In genomic region chr7:51298912-51299311, GRCh38 we compare ENCODE assay signal across 16 cellular contexts. TPM values are rescaled to one million over a fixed set of nuclear protein-coding genes. Genes with fewer than 3 reads are reported as not detected.
A peak's percentile ranks its signal among the peaks of the same experiment; 100 is the strongest.
DNase-seq lines count a peak whose midpoint lies in the region; FAIRE-seq and TF ChIP-seq lines count a peak whose summit lies in the region.
"Had no signal": no experiment of that assay in that cellular context is flagged by ENCODE, and none has a peak within 500 bp of the region (broad histone marks: within the 10 kb centered on the region; RNA-seq: fewer than 3 reads in every experiment).

No MANE protein-coding gene starts in this region.

- H3K4me3 ChIP-seq in dorsolateral prefrontal cortex (no peak overlapping the region), neuronal stem cell (ENCODE audit: low read length in 2 of 2) (no peak overlapping the region), small intestine (ENCODE audit: low read depth in 1 of 2, low read length in 2 of 2) (no peak overlapping the region)
- H3K4me3 ChIP-seq: A549, GM12878 had no signal

- peak overlapping the region; percentile 11 for H3K27ac ChIP-seq in angular gyrus (ENCODE audit: low read depth, low read length)
- peak overlapping the region; percentile 12 to 100 (median 98) for H3K27ac ChIP-seq in dorsolateral prefrontal cortex
- H3K27ac ChIP-seq in neuronal stem cell (replicated peaks; ENCODE audit: low read length): no peak overlapping the region
- no peak overlapping the region for H3K27ac ChIP-seq in small intestine (ENCODE audit: low read depth in 1 of 2, low read length in 1 of 2)
- H3K27ac ChIP-seq: A549, C4-2B had no signal

- H4K8ac ChIP-seq in neuronal stem cell (ENCODE audit: low read depth, low read length): no peak overlapping the region

- H3K9me3 ChIP-seq in neuronal stem cell (replicated peaks in 1 of 2; ENCODE audit: control insufficient read depth in 2 of 2, insufficient read depth in 1 of 2, low read depth in 1 of 2, low read length in 2 of 2) (no peaks in the 10 kb centered on the region), small intestine (ENCODE audit: control insufficient read depth, low read depth) (no peaks in the 10 kb centered on the region)
- H3K9me3 ChIP-seq: A549, BE2C had no signal

- H3K23ac ChIP-seq in neuronal stem cell (ENCODE audit: low read depth, low read length, poor library complexity): peak overlapping the region; percentile 34

- H3K4me1 ChIP-seq in neuronal stem cell (ENCODE audit: control insufficient read depth in 2 of 2, insufficient read depth in 1 of 2, low read depth in 1 of 2, low read length in 2 of 2): peaks cover 0 to 3% of the 10 kb centered on the region in 2 donors
- H3K4me1 ChIP-seq in small intestine (ENCODE audit: control insufficient read depth in 2 of 2, insufficient read depth in 1 of 2, low read depth in 1 of 2, low read length in 1 of 2): peaks cover 0 to 2% of the 10 kb centered on the region in 2 donors
- H3K4me1 ChIP-seq: BE2C had no signal

- FAIRE-seq in urothelium cell line (lab: Jason Lieb, UNC) (peak; percentile 13), small intestine (lab: Jason Lieb, UNC) (no peak)
- FAIRE-seq: A549, GM12878 had no signal

- no peak for TF ChIP-seq CTCF in dorsolateral prefrontal cortex (IDR thresholded peaks at IDR 0.05 in 54 of 56, conservative IDR thresholded peaks at IDR 0.05 in 2 of 56; ENCODE audit: low read depth in 1 of 56, partially characterized antibody in 56 of 56)
- no peak for TF ChIP-seq CTCF in GM13976 (IDR thresholded peaks at IDR 0.05; ENCODE audit: borderline replicate concordance, control extremely low read depth, extremely low read depth, insufficient read depth, missing control alignments)

- H3K4ac ChIP-seq in neuronal stem cell (ENCODE audit: low read length): no peak overlapping the region

- no CpG with 5 or more reads among the region's 5 CpGs for WGBS in neuronal stem cell (ENCODE audit: extremely low coverage in 2 of 2, insufficient read length in 2 of 2, insufficient replicate concordance in 1 of 2), 2 donors
- 86 to 92% (median 90%) methylated on average over 5 of the region's 5 CpGs for WGBS in small intestine, 3 donors

- H3K18ac ChIP-seq in neuronal stem cell (ENCODE audit: low read length): peak overlapping the region; percentile 7

- H2AK5ac ChIP-seq in neuronal stem cell (ENCODE audit: low read depth, low read length): no peak overlapping the region

- no peak overlapping the region for H3K9ac ChIP-seq in neuronal stem cell (ENCODE audit: low read depth, low read length, poor library complexity)

- intact Hi-C loops in dorsolateral prefrontal cortex (cut with DNase I): no loop called here

- H2BK15ac ChIP-seq in neuronal stem cell (ENCODE audit: low read length): no peak overlapping the region

- H3K14ac ChIP-seq in neuronal stem cell (ENCODE audit: low read length): no peak overlapping the region

- DNase-seq in dorsolateral prefrontal cortex (no peak), neuronal stem cell (ENCODE audit: low spot score) (no peak), urothelium cell line (ENCODE audit: low spot score) (no peak), small intestine (no peak), GM13976 (ENCODE audit: low spot score) (no peak), UCSD-AML1 (lab: John Stamatoyannopoulos, UW; ENCODE audit: unreplicated experiment) (no peak)
- DNase-seq: BE2C; CD4-positive, alpha-beta memory T cell; DMS79; GOT3; IMR-90 had no signal

- H3K27me3 ChIP-seq in dorsolateral prefrontal cortex: no peaks in the 10 kb centered on the region
- H3K27me3 ChIP-seq in neuronal stem cell (ENCODE audit: control insufficient read depth in 3 of 3, insufficient read depth in 3 of 3, low read depth in 1 of 3, low read length in 3 of 3): no peaks in the 10 kb centered on the region
- no peaks in the 10 kb centered on the region for H3K27me3 ChIP-seq in small intestine (ENCODE audit: control insufficient read depth in 2 of 2, insufficient read depth in 2 of 2, low read length in 2 of 2)

- no peak overlapping the region for H2AFZ ChIP-seq in neuronal stem cell (ENCODE audit: low read length)

- no peak overlapping the region for H2BK120ac ChIP-seq in neuronal stem cell (ENCODE audit: low read depth, low read length)

- no peaks in the 10 kb centered on the region for H3K79me1 ChIP-seq in neuronal stem cell (ENCODE audit: low read depth, low read length)

- no peak overlapping the region for H3K4me2 ChIP-seq in neuronal stem cell (ENCODE audit: insufficient read depth, low read length, poor library complexity, severe bottlenecking)
- H3K4me2 ChIP-seq: A549 had no signal

- H4K91ac ChIP-seq in neuronal stem cell (ENCODE audit: low read depth, low read length, poor library complexity): no peak overlapping the region

- in situ Hi-C loops in GM13976 (cut with MboI; ENCODE audit: low sequenced_read_pairs, unreplicated experiment): no loop called here

- H3K36me3 ChIP-seq in neuronal stem cell (replicated peaks in 1 of 2; ENCODE audit: control insufficient read depth in 2 of 2, insufficient read depth in 2 of 2, low read length in 2 of 2) (no peaks in the 10 kb centered on the region), small intestine (ENCODE audit: control insufficient read depth in 2 of 2, insufficient read depth in 2 of 2, low read length in 2 of 2) (no peaks in the 10 kb centered on the region)
- H3K36me3 ChIP-seq: BE2C had no signal

- no peak overlapping the region for H2BK5ac ChIP-seq in neuronal stem cell (ENCODE audit: low read length)

- no peak overlapping the region for H2BK12ac ChIP-seq in neuronal stem cell (ENCODE audit: low read length)

RNA-seq across cellular contexts. Expression of gene COBL, which starts 17.7 kb away (rescaled TPM):
- 100 to 1,000 TPM in 118 of 120 experiments, 10 to 100 TPM in 2; 94.0 to 204 (median 136) TPM for total RNA-seq in dorsolateral prefrontal cortex
- 1.5 TPM for polyA plus RNA-seq in neuronal stem cell (2013, experiment 1 of 2)
- polyA plus RNA-seq in neuronal stem cell (2013, experiment 2 of 2): 1.5 TPM
- 10 to 100 TPM in 2 of 3 donors, 1 to 10 TPM in 1; 8.4 to 34.2 (median 30.8) TPM for polyA plus RNA-seq in small intestine
- total RNA-seq: CD4-positive, alpha-beta memory T cell; G401 had no signal
- polyA plus RNA-seq: CD4-positive, alpha-beta memory T cell; GM12878; IMR-90 had no signal

Comparison
In these comparisons a context has a peak if more than half of its experiments do, and no peak if none do; other contexts are left out.
1. H3K27ac ChIP-seq: peak in angular gyrus (single experiment) and dorsolateral prefrontal cortex (59 of 59); none in neuronal stem cell (single experiment) and small intestine (0 of 2).